ENCODE assay signal across 8 cellular contexts in genomic region chr6:89081423-89082322, GRCh38. TPM values are rescaled to one million over a fixed set of nuclear protein-coding genes. Genes with fewer than 3 reads are reported as not detected.
DNase-seq lines count a peak whose midpoint lies in the region; ATAC-seq, FAIRE-seq and TF ChIP-seq lines count a peak whose summit lies in the region.

No MANE protein-coding gene starts in this region.

- intact Hi-C loops in left ventricle myocardium superior (cut with micrococcal nuclease) (loop anchor here (10.0 kb wide), 2 partner anchors 47 to 97 kb away; no protein-coding TSS in a partner anchor), psoas muscle (cut with DNase I) (loop anchor here (2.0 to 10.0 kb wide), 3 partner anchors 47 to 97 kb away; partner anchors contain the start of gene PM20D2 (in 1 of the 2))

- ATAC-seq in HG02852 (IDR thresholded peaks at IDR 0.05; ENCODE audit: unreplicated experiment) (peak; percentile 52), left ventricle myocardium superior (peak; percentile 77), psoas muscle (peak; percentile 76 to 81 (median 79))

- FAIRE-seq in GM12891 (lab: Jason Lieb, UNC) (peak; percentile 91), urothelium cell line (lab: Jason Lieb, UNC) (no peak)

- H3K9me3 ChIP-seq in psoas muscle: no peaks in the 10 kb centered on the region

- no peaks in the 10 kb centered on the region for H3K27me3 ChIP-seq in psoas muscle (ENCODE audit: insufficient read depth in 3 of 3, low read length in 2 of 3)

- peak overlapping the region; percentile 100 for H3K27ac ChIP-seq in psoas muscle

- peak; percentile 81 for TF ChIP-seq POLR2A in GM12891 (IDR thresholded peaks at IDR 0.05; ENCODE audit: low read depth, low read length)

- peaks cover 0 to 40% of the 10 kb centered on the region in 2 donors for H3K36me3 ChIP-seq in psoas muscle (ENCODE audit: insufficient read depth in 1 of 2, low read depth in 1 of 2)

- 0 to 1% (median 1%) methylated on average over 38 to 69 of the region's 69 CpGs for WGBS in psoas muscle, 3 donors

- peak overlapping the region; percentile 98 for H3K4me3 ChIP-seq in psoas muscle

- TF ChIP-seq CTCF in psoas muscle (IDR thresholded peaks at IDR 0.05): no peak

- peak; percentile 77 for DNase-seq in GM12891 (ENCODE audit: insufficient read length, low spot score)
- DNase-seq in NCI-H146 treated with DMSO at 0.1 percent for 48 hours (lab: John Stamatoyannopoulos, UW; ENCODE audit: unreplicated experiment): peak; percentile 89
- DNase-seq in T-helper 1 cell: peak; percentile 96 to 99 (median 98)
- peak; percentile 76 to 99 (median 94) for DNase-seq in amygdala (lab: John Stamatoyannopoulos, UW)
- DNase-seq in left ventricle myocardium superior: peak; percentile 100
- DNase-seq in psoas muscle: peak; percentile 100
- peak; percentile 86 for DNase-seq in urothelium cell line (ENCODE audit: low spot score)

- H3K4me1 ChIP-seq in psoas muscle: peaks cover 31% of the 10 kb centered on the region

TF ChIP-seq in GM12891, 5 proteins besides CTCF, POLR2A, EP300 and RAD21:
- TF ChIP-seq PAX5 (IDR thresholded peaks at IDR 0.05; ENCODE audit: insufficient read depth, low read length, severe bottlenecking) (peak; percentile 71), SPI1 (IDR thresholded peaks at IDR 0.05; ENCODE audit: low read depth, low read length) (0 out of 2 replicates have a peak, but pooled peaks have one; percentile 5), POU2F2 (IDR thresholded peaks at IDR 0.05; ENCODE audit: low read depth, low read length) (peak; percentile 48; the same call in 1 of the 2 replicates), TAF1 (IDR thresholded peaks at IDR 0.05; ENCODE audit: low read depth, low read length) (no peak), POLR2AphosphoS5 (IDR thresholded peaks at IDR 0.05; ENCODE audit: low read depth, low read length) (peak; percentile 84)
TF ChIP-seq in GM12891: peak in this region for 4.

RNA-seq across cellular contexts. Expression of gene PNRC1, which starts 1.1 kb away (rescaled TPM):
- polyA plus RNA-seq in GM12891 (2012; ENCODE audit: low read depth, missing spikeins): 42.8 TPM
- total RNA-seq in left ventricle myocardium superior (161 TPM), psoas muscle (100 to 1,000 TPM; 236 to 552 (median 436) TPM)
- polyA plus RNA-seq in psoas muscle: 100 to 1,000 TPM in 2 of 3 donors, 10 to 100 TPM in 1; 74.3 to 285 (median 156) TPM

RNA-seq across cellular contexts. Expression of gene SRSF12, which starts 36.2 kb away (rescaled TPM):
- 0.30 TPM for polyA plus RNA-seq in GM12891 (2012; ENCODE audit: low read depth, missing spikeins)
- total RNA-seq in left ventricle myocardium superior (0.07 TPM), psoas muscle (under 1 TPM; 0.21 to 0.71 (median 0.24) TPM)
- polyA plus RNA-seq in psoas muscle: under 1 TPM; 0.09 to 0.29 (median 0.13) TPM

Comparison
In these comparisons a context has a peak if more than half of its experiments do, and no peak if none do; other contexts are left out.
1. Peak in every context shown above with its lines: DNase-seq, ATAC-seq, H3K4me3 ChIP-seq and H3K27ac ChIP-seq.